2 cellular contexts compared by ENCODE assay signal in the genomic region with DNA sequence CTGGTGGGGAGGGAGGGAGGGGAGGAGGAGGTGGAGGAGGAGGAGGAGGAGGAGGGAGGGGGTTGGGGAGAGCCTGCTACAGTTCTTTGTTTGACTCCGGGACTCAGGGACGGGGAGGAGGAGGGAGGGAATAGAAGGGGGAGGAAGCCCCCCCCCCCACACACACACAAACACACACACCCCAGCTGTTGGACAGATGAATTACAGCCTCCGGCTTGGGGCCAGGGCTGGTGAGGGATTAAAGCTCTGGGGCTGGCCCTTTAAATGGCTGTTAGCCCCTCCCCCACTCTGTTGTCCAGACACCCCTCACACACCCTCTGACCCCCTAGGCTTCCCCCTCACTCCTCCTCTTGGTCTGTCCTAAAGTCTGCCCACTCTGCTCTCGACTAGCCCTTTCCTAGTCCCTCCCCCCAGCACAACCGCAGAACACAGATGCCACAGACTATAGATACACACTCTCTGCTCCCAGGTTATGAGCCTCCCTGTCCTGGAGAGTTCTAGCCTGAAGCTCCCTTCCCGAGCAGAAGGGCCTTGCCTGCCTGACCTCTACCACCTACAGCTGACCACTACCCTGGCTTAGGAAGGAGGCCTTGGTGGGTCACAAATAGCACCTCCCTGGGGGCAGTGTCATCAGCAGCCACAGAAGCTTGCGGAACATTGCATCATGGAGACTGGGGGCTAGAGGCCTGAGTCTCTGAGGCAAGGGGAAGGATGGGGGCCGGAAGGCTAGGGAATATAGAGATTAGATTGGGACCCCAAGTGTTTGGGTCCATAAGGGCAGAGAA.
A peak's percentile ranks its signal among the peaks of the same experiment; 100 is the strongest.
TF ChIP-seq lines count a peak whose summit lies in the region.

No MANE protein-coding gene starts in this region.

TF ChIP-seq in GM23338, 12 proteins besides CTCF, POLR2A, EP300 and RAD21:
- TF ChIP-seq STAT1 (IDR thresholded peaks at IDR 0.05; ENCODE audit: unreplicated experiment) (no peak), EZH2 (IDR thresholded peaks at IDR 0.05; ENCODE audit: low read depth, unreplicated experiment) (peak; percentile 41)

TF ChIP-seq in HepG2, 621 proteins besides CTCF, POLR2A, EP300 and RAD21 (continues in another document):
- no peak for TF ChIP-seq ZFAT (CRISPR knock-in tag; conservative IDR thresholded peaks at IDR 0.05)
- TF ChIP-seq, protein P1, sequence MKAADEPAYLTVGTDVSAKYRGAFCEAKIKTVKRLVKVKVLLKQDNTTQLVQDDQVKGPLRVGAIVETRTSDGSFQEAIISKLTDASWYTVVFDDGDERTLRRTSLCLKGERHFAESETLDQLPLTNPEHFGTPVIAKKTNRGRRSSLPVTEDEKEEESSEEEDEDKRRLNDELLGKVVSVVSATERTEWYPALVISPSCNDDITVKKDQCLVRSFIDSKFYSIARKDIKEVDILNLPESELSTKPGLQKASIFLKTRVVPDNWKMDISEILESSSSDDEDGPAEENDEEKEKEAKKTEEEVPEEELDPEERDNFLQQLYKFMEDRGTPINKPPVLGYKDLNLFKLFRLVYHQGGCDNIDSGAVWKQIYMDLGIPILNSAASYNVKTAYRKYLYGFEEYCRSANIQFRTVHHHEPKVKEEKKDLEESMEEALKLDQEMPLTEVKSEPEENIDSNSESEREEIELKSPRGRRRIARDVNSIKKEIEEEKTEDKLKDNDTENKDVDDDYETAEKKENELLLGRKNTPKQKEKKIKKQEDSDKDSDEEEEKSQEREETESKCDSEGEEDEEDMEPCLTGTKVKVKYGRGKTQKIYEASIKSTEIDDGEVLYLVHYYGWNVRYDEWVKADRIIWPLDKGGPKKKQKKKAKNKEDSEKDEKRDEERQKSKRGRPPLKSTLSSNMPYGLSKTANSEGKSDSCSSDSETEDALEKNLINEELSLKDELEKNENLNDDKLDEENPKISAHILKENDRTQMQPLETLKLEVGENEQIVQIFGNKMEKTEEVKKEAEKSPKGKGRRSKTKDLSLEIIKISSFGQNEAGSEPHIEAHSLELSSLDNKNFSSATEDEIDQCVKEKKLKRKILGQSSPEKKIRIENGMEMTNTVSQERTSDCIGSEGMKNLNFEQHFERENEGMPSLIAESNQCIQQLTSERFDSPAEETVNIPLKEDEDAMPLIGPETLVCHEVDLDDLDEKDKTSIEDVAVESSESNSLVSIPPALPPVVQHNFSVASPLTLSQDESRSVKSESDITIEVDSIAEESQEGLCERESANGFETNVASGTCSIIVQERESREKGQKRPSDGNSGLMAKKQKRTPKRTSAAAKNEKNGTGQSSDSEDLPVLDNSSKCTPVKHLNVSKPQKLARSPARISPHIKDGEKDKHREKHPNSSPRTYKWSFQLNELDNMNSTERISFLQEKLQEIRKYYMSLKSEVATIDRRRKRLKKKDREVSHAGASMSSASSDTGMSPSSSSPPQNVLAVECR (CRISPR knock-in tag; IDR thresholded peaks at IDR 0.05; ENCODE audit: borderline replicate concordance), result peak; percentile 41; the same call in 1 of the 2 replicates
- TF ChIP-seq FOSL2 (CRISPR knock-in tag; IDR thresholded peaks at IDR 0.05), result peak; percentile 46; the same call in 1 of the 2 replicates
- TF ChIP-seq, protein P2, sequence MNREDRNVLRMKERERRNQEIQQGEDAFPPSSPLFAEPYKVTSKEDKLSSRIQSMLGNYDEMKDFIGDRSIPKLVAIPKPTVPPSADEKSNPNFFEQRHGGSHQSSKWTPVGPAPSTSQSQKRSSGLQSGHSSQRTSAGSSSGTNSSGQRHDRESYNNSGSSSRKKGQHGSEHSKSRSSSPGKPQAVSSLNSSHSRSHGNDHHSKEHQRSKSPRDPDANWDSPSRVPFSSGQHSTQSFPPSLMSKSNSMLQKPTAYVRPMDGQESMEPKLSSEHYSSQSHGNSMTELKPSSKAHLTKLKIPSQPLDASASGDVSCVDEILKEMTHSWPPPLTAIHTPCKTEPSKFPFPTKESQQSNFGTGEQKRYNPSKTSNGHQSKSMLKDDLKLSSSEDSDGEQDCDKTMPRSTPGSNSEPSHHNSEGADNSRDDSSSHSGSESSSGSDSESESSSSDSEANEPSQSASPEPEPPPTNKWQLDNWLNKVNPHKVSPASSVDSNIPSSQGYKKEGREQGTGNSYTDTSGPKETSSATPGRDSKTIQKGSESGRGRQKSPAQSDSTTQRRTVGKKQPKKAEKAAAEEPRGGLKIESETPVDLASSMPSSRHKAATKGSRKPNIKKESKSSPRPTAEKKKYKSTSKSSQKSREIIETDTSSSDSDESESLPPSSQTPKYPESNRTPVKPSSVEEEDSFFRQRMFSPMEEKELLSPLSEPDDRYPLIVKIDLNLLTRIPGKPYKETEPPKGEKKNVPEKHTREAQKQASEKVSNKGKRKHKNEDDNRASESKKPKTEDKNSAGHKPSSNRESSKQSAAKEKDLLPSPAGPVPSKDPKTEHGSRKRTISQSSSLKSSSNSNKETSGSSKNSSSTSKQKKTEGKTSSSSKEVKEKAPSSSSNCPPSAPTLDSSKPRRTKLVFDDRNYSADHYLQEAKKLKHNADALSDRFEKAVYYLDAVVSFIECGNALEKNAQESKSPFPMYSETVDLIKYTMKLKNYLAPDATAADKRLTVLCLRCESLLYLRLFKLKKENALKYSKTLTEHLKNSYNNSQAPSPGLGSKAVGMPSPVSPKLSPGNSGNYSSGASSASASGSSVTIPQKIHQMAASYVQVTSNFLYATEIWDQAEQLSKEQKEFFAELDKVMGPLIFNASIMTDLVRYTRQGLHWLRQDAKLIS (CRISPR knock-in tag; IDR thresholded peaks at IDR 0.05), result no peak
- TF ChIP-seq CBFB (CRISPR knock-in tag; IDR thresholded peaks at IDR 0.05), result peak; percentile 32; the same call in 1 of the 2 replicates
- peak; percentile 53; the same call in 1 of the 2 replicates for TF ChIP-seq SKIL (CRISPR knock-in tag; IDR thresholded peaks at IDR 0.05; ENCODE audit: borderline replicate concordance)
- TF ChIP-seq ZNF337 (CRISPR knock-in tag; IDR thresholded peaks at IDR 0.05; ENCODE audit: borderline replicate concordance, low read depth), result no peak
- 0 out of 4 replicates have a peak, but pooled peaks of 1 of the 2 experiments have one; percentile 22 for TF ChIP-seq KLF16 (CRISPR knock-in tag; IDR thresholded peaks at IDR 0.05)
- 0 out of 2 replicates have a peak, but pooled peaks have one; percentile 41 for TF ChIP-seq ZSCAN25 (CRISPR knock-in tag; IDR thresholded peaks at IDR 0.05)
- TF ChIP-seq SKI (IDR thresholded peaks at IDR 0.05; ENCODE audit: partially characterized antibody), result peak; percentile 24
- no peak for TF ChIP-seq GABPA (IDR thresholded peaks at IDR 0.05; ENCODE audit: low read depth, low read length)
- TF ChIP-seq GABPA (CRISPR knock-in tag; IDR thresholded peaks at IDR 0.05; ENCODE audit: low read depth), result peak; percentile 26; the same call in 1 of the 2 replicates
- peak; percentile 90 for TF ChIP-seq CEBPG (CRISPR knock-in tag; IDR thresholded peaks at IDR 0.05)
- TF ChIP-seq, protein P3, sequence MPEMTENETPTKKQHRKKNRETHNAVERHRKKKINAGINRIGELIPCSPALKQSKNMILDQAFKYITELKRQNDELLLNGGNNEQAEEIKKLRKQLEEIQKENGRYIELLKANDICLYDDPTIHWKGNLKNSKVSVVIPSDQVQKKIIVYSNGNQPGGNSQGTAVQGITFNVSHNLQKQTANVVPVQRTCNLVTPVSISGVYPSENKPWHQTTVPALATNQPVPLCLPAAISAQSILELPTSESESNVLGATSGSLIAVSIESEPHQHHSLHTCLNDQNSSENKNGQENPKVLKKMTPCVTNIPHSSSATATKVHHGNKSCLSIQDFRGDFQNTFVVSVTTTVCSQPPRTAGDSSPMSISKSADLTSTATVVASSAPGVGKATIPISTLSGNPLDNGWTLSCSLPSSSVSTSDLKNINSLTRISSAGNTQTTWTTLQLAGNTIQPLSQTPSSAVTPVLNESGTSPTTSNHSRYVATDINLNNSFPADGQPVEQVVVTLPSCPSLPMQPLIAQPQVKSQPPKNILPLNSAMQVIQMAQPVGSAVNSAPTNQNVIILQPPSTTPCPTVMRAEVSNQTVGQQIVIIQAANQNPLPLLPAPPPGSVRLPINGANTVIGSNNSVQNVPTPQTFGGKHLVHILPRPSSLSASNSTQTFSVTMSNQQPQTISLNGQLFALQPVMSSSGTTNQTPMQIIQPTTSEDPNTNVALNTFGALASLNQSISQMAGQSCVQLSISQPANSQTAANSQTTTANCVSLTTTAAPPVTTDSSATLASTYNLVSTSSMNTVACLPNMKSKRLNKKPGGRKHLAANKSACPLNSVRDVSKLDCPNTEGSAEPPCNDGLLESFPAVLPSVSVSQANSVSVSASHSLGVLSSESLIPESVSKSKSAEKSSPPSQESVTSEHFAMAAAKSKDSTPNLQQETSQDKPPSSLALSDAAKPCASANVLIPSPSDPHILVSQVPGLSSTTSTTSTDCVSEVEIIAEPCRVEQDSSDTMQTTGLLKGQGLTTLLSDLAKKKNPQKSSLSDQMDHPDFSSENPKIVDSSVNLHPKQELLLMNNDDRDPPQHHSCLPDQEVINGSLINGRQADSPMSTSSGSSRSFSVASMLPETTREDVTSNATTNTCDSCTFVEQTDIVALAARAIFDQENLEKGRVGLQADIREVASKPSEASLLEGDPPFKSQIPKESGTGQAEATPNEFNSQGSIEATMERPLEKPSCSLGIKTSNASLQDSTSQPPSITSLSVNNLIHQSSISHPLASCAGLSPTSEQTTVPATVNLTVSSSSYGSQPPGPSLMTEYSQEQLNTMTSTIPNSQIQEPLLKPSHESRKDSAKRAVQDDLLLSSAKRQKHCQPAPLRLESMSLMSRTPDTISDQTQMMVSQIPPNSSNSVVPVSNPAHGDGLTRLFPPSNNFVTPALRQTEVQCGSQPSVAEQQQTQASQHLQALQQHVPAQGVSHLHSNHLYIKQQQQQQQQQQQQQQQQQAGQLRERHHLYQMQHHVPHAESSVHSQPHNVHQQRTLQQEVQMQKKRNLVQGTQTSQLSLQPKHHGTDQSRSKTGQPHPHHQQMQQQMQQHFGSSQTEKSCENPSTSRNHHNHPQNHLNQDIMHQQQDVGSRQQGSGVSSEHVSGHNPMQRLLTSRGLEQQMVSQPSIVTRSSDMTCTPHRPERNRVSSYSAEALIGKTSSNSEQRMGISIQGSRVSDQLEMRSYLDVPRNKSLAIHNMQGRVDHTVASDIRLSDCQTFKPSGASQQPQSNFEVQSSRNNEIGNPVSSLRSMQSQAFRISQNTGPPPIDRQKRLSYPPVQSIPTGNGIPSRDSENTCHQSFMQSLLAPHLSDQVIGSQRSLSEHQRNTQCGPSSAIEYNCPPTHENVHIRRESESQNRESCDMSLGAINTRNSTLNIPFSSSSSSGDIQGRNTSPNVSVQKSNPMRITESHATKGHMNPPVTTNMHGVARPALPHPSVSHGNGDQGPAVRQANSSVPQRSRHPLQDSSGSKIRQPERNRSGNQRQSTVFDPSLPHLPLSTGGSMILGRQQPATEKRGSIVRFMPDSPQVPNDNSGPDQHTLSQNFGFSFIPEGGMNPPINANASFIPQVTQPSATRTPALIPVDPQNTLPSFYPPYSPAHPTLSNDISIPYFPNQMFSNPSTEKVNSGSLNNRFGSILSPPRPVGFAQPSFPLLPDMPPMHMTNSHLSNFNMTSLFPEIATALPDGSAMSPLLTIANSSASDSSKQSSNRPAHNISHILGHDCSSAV (CRISPR knock-in tag; IDR thresholded peaks at IDR 0.05; ENCODE audit: borderline replicate concordance), result no peak
- TF ChIP-seq ARNTL (CRISPR knock-in tag; IDR thresholded peaks at IDR 0.05), result 0 out of 2 replicates have a peak, but pooled peaks have one; percentile 26
- peak; percentile 74 for TF ChIP-seq GATAD2A (CRISPR knock-in tag; IDR thresholded peaks at IDR 0.05)
- no peak for TF ChIP-seq RBM22 (optimal IDR thresholded peaks at IDR 0.05; ENCODE audit: low read length)
- peak; percentile 46; the same call in 1 of the 2 replicates for TF ChIP-seq THAP11 (CRISPR knock-in tag; IDR thresholded peaks at IDR 0.05)
- no peak for TF ChIP-seq POLR2AphosphoS5 (IDR thresholded peaks at IDR 0.05; ENCODE audit: low read depth, low read length)
- TF ChIP-seq, protein P4, sequence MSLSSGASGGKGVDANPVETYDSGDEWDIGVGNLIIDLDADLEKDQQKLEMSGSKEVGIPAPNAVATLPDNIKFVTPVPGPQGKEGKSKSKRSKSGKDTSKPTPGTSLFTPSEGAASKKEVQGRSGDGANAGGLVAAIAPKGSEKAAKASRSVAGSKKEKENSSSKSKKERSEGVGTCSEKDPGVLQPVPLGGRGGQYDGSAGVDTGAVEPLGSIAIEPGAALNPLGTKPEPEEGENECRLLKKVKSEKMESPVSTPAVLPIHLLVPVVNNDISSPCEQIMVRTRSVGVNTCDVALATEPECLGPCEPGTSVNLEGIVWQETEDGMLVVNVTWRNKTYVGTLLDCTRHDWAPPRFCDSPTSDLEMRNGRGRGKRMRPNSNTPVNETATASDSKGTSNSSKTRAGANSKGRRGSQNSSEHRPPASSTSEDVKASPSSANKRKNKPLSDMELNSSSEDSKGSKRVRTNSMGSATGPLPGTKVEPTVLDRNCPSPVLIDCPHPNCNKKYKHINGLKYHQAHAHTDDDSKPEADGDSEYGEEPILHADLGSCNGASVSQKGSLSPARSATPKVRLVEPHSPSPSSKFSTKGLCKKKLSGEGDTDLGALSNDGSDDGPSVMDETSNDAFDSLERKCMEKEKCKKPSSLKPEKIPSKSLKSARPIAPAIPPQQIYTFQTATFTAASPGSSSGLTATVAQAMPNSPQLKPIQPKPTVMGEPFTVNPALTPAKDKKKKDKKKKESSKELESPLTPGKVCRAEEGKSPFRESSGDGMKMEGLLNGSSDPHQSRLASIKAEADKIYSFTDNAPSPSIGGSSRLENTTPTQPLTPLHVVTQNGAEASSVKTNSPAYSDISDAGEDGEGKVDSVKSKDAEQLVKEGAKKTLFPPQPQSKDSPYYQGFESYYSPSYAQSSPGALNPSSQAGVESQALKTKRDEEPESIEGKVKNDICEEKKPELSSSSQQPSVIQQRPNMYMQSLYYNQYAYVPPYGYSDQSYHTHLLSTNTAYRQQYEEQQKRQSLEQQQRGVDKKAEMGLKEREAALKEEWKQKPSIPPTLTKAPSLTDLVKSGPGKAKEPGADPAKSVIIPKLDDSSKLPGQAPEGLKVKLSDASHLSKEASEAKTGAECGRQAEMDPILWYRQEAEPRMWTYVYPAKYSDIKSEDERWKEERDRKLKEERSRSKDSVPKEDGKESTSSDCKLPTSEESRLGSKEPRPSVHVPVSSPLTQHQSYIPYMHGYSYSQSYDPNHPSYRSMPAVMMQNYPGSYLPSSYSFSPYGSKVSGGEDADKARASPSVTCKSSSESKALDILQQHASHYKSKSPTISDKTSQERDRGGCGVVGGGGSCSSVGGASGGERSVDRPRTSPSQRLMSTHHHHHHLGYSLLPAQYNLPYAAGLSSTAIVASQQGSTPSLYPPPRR (CRISPR knock-in tag; IDR thresholded peaks at IDR 0.05; ENCODE audit: borderline replicate concordance), result peak; percentile 29; the same call in 1 of the 2 replicates
- TF ChIP-seq ZNF792 (CRISPR knock-in tag; IDR thresholded peaks at IDR 0.05), result no peak
- peak; percentile 83 for TF ChIP-seq ZNF740 (CRISPR knock-in tag; IDR thresholded peaks at IDR 0.05)
